In the genomic region with DNA sequence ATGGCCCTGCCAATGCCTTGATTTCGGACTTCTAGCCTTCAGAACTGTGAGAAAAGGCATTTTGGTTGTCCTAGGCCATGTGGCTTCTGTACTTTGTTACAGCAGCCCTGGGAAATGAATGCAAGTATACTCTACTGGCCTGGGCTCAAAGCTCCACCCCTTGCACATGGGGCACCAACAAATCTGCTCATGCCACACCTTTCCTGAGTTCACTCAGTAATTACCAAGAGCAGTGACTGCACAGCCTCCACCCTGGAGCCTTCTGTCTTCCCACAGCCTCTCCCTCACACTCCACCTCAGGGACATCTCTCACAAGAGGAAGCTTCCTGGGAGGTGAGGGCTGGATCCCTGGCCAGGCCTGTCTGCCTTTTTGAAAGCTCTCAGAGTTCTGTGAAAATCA, we compare ENCODE assay signal across 22 cellular contexts. TPM values are rescaled to one million over a fixed set of nuclear protein-coding genes. Genes with fewer than 3 reads are reported as not detected.
"Had no signal": no experiment of that assay in that cellular context is flagged by ENCODE, and none has a peak within 500 bp of the region (broad histone marks: within the 10 kb centered on the region; RNA-seq: fewer than 3 reads in every experiment).

No MANE protein-coding gene starts in this region.

- ATAC-seq: activated CD4-positive, CD25-positive, alpha-beta regulatory T cell treated with anti-CD3 and anti-CD28 coated beads, Interleukin-2, amount 50 U/mL, for 24 hours; activated CD8-positive, alpha-beta memory T cell treated with anti-CD3 and anti-CD28 coated beads, Interleukin-2, amount 10 ng/mL, durations not matched to agents 7 days and 5 days; activated CD8-positive, alpha-beta T cell treated with anti-CD3 and anti-CD28 coated beads for 36 hours; gastrocnemius medialis; naive thymus-derived CD8-positive, alpha-beta T cell had no signal

- H3K4me3 Mint-ChIP-seq: activated CD4-positive, alpha-beta T cell treated with anti-CD3 and anti-CD28 coated beads, Interleukin-2, amount 10 ng/mL, durations not matched to agents 7 days and 5 days; activated CD8-positive, alpha-beta memory T cell treated with anti-CD3 and anti-CD28 coated beads, Interleukin-2, amount 10 ng/mL, durations not matched to agents 7 days and 5 days; activated CD8-positive, alpha-beta T cell treated with anti-CD3 and anti-CD28 coated beads for 36 hours; activated naive CD4-positive, alpha-beta T cell treated with anti-CD3 and anti-CD28 coated beads, Interleukin-2, amount 10 ng/mL, durations not matched to agents 7 days and 5 days; dendritic cell treated with granulocyte-macrophage colony-stimulating factor and Interleukin-4, amounts not matched to agents 40 ng/mL and 50 ng/mL, for 4 days; naive thymus-derived CD8-positive, alpha-beta T cell; neural progenitor cell; stimulated activated naive CD8-positive, alpha-beta T cell treated with anti-CD3 and anti-CD28 coated beads, Interleukin-15, Interleukin-2, amounts not matched to agents 100 ng/mL and 50 ng/mL, for 24 hours had no signal

- H3K27me3 ChIP-seq: esophagus muscularis mucosa, gastrocnemius medialis, neural progenitor cell, tibial artery had no signal

- H3K27me3 Mint-ChIP-seq: activated CD4-positive, alpha-beta T cell treated with anti-CD3 and anti-CD28 coated beads, Interleukin-2, amount 10 ng/mL, durations not matched to agents 7 days and 5 days; activated CD8-positive, alpha-beta T cell treated with anti-CD3 and anti-CD28 coated beads for 36 hours; dendritic cell treated with granulocyte-macrophage colony-stimulating factor and Interleukin-4, amounts not matched to agents 40 ng/mL and 50 ng/mL, for 4 days had no signal

- H3K9me3 ChIP-seq: esophagus muscularis mucosa, gastrocnemius medialis, tibial artery had no signal

- H3K4me1 ChIP-seq: gastrocnemius medialis, neural progenitor cell had no signal

- H3K27ac ChIP-seq: cardiac muscle cell, esophagus muscularis mucosa, gastrocnemius medialis, neural progenitor cell, tibial artery, VCaP had no signal

- H3K4me1 Mint-ChIP-seq: activated CD4-positive, alpha-beta T cell treated with anti-CD3 and anti-CD28 coated beads, Interleukin-2, amount 10 ng/mL, durations not matched to agents 7 days and 5 days; activated CD8-positive, alpha-beta memory T cell treated with anti-CD3 and anti-CD28 coated beads, Interleukin-2, amount 10 ng/mL, durations not matched to agents 7 days and 5 days; activated naive CD4-positive, alpha-beta T cell treated with anti-CD3 and anti-CD28 coated beads, Interleukin-2, amount 10 ng/mL, durations not matched to agents 7 days and 5 days; naive thymus-derived CD8-positive, alpha-beta T cell had no signal

- DNase-seq: activated CD4-positive, alpha-beta T cell treated with anti-CD3 and anti-CD28 coated beads, Interleukin-2, amount 10 ng/mL, durations not matched to agents 7 days and 5 days; activated CD8-positive, alpha-beta memory T cell treated with anti-CD3 and anti-CD28 coated beads, Interleukin-2, amount 10 ng/mL, durations not matched to agents 7 days and 5 days; activated CD8-positive, alpha-beta T cell treated with anti-CD3 and anti-CD28 coated beads for 36 hours; activated effector memory CD4-positive, alpha-beta T cell treated with anti-CD3 and anti-CD28 coated beads, Interleukin-2, amount 50 U/mL, for 16 hours; activated naive CD4-positive, alpha-beta T cell treated with anti-CD3 and anti-CD28 coated beads, Interleukin-2, amount 10 ng/mL, durations not matched to agents 7 days and 5 days; activated T-cell treated with anti-CD3 and anti-CD28 coated beads for 4 hours; amygdala; effector CD4-positive, alpha-beta T cell; gastrocnemius medialis; hypothalamus; left cardiac atrium; naive thymus-derived CD8-positive, alpha-beta T cell; stimulated activated CD4-positive, alpha-beta T cell treated with anti-CD3 and anti-CD28 coated beads, Interleukin-4, amount 100 ng/mL, for 24 hours; tibial artery had no signal

- H3K36me3 ChIP-seq: cardiac muscle cell, esophagus muscularis mucosa, gastrocnemius medialis, neural progenitor cell, tibial artery had no signal

- H3K27ac Mint-ChIP-seq: activated CD4-positive, alpha-beta T cell treated with anti-CD3 and anti-CD28 coated beads, Interleukin-2, amount 10 ng/mL, durations not matched to agents 7 days and 5 days; activated CD8-positive, alpha-beta memory T cell treated with anti-CD3 and anti-CD28 coated beads, Interleukin-2, amount 10 ng/mL, durations not matched to agents 7 days and 5 days; activated CD8-positive, alpha-beta T cell treated with anti-CD3 and anti-CD28 coated beads for 36 hours; activated naive CD4-positive, alpha-beta T cell treated with anti-CD3 and anti-CD28 coated beads, Interleukin-2, amount 10 ng/mL, durations not matched to agents 7 days and 5 days; dendritic cell treated with granulocyte-macrophage colony-stimulating factor and Interleukin-4, amounts not matched to agents 40 ng/mL and 50 ng/mL, for 4 days; naive thymus-derived CD8-positive, alpha-beta T cell; neural progenitor cell; stimulated activated naive CD8-positive, alpha-beta T cell treated with anti-CD3 and anti-CD28 coated beads, Interleukin-15, Interleukin-2, amounts not matched to agents 100 ng/mL and 50 ng/mL, for 24 hours had no signal

- H3K9me3 Mint-ChIP-seq: activated CD4-positive, alpha-beta T cell treated with anti-CD3 and anti-CD28 coated beads, Interleukin-2, amount 10 ng/mL, durations not matched to agents 7 days and 5 days; activated CD8-positive, alpha-beta T cell treated with anti-CD3 and anti-CD28 coated beads for 36 hours; activated naive CD4-positive, alpha-beta T cell treated with anti-CD3 and anti-CD28 coated beads, Interleukin-2, amount 10 ng/mL, durations not matched to agents 7 days and 5 days; dendritic cell treated with granulocyte-macrophage colony-stimulating factor and Interleukin-4, amounts not matched to agents 40 ng/mL and 50 ng/mL, for 4 days; naive thymus-derived CD8-positive, alpha-beta T cell; neural progenitor cell; stimulated activated naive CD8-positive, alpha-beta T cell treated with anti-CD3 and anti-CD28 coated beads, Interleukin-15, Interleukin-2, amounts not matched to agents 100 ng/mL and 50 ng/mL, for 24 hours had no signal

- H3K4me3 ChIP-seq: cardiac muscle cell, esophagus muscularis mucosa, gastrocnemius medialis, lung, neural progenitor cell, tibial artery had no signal

RNA-seq across cellular contexts. Expression of a gene that starts 29.1 kb away (rescaled TPM):
- polyA plus RNA-seq: naive thymus-derived CD8-positive, alpha-beta T cell had no signal
